ENCODE assay signal across 1 cellular context in the genomic region with DNA sequence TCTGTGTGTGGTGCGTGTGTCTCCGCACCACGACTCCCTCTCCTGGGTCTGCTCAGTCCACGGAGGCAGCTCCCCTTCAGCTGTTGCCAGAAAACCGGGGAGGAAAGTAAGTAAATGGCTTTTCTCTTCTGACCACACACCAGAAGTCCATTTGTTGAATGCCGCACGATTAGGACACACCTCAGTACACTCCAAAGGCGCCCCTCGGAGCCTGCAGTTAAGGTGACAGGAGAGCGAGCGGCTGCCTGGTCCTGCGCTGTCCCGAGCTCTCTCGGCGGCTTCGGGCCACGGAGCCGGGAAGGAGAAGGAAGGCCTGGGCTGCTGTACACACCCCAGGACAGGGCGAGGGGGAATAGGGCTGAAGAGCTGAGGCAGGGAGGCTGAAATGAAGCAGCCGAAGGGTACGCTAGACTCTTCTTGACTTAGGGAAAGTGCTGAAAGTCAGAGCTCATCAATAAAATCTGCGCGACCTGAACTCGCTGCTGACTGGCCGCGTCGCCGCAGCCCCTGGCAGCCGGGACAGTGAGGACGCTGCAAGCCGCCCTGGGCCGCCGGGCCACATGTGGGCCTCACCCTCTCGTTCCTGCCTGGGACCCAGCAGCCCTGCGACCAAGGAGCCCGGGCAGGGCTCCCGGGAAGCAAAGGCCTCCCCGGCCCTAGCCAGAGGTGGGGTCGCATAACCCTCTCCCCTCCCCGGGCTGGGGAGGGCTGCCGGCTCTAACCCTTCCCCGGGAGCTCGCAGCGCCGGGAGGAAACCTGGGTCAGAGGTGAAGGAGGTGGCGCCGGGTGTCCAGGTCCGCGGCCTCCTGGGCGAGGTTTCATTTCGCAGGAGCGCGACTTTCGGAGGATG.
TF ChIP-seq lines count a peak whose summit lies in the region.

No MANE protein-coding gene starts in this region.

TF ChIP-seq in HepG2, 621 proteins besides CTCF, POLR2A, EP300 and RAD21 (continued from another document and continues in another):
- TF ChIP-seq ZNF512B (CRISPR knock-in tag; IDR thresholded peaks at IDR 0.05; ENCODE audit: borderline replicate concordance) (peak; percentile 51; the same call in 1 of the 2 replicates), ARHGAP35 (CRISPR knock-in tag; IDR thresholded peaks at IDR 0.05; ENCODE audit: borderline replicate concordance) (no peak), ZBTB14 (CRISPR knock-in tag; IDR thresholded peaks at IDR 0.05) (no peak), ZNF225 (CRISPR knock-in tag; IDR thresholded peaks at IDR 0.05) (no peak), ZNF7 (CRISPR knock-in tag; IDR thresholded peaks at IDR 0.05) (no peak), ZNF549 (CRISPR knock-in tag; IDR thresholded peaks at IDR 0.05) (no peak), MYNN (CRISPR knock-in tag; IDR thresholded peaks at IDR 0.05; ENCODE audit: low read depth) (no peak), TAF1 (CRISPR knock-in tag; IDR thresholded peaks at IDR 0.05) (no peak), NFE2L2 (IDR thresholded peaks at IDR 0.05; ENCODE audit: low read length) (no peak), ZFP1 (CRISPR knock-in tag; IDR thresholded peaks at IDR 0.05) (no peak), SP2 (CRISPR knock-in tag; IDR thresholded peaks at IDR 0.05) (no peak), UBTF (CRISPR knock-in tag; IDR thresholded peaks at IDR 0.05) (peak; percentile 62), NFKBIZ (CRISPR knock-in tag; IDR thresholded peaks at IDR 0.05) (no peak), AGO2 (optimal IDR thresholded peaks at IDR 0.05; ENCODE audit: low read depth, low read length) (no peak), RBAK (CRISPR knock-in tag; IDR thresholded peaks at IDR 0.05) (no peak), ZNF326 (CRISPR knock-in tag; IDR thresholded peaks at IDR 0.05; ENCODE audit: borderline replicate concordance) (no peak), ZNF546 (CRISPR knock-in tag; conservative IDR thresholded peaks at IDR 0.05) (no peak), MEIS2 (CRISPR knock-in tag; IDR thresholded peaks at IDR 0.05) (no peak), TOE1 (CRISPR knock-in tag; IDR thresholded peaks at IDR 0.05) (no peak), ZNF30 (CRISPR knock-in tag; IDR thresholded peaks at IDR 0.05) (no peak), CHCHD3 (CRISPR knock-in tag; IDR thresholded peaks at IDR 0.05) (no peak), TEAD2 (CRISPR knock-in tag; IDR thresholded peaks at IDR 0.05) (no peak), PHB2 (IDR thresholded peaks at IDR 0.05; ENCODE audit: partially characterized antibody) (no peak), ZFP37 (CRISPR knock-in tag; IDR thresholded peaks at IDR 0.05; ENCODE audit: borderline replicate concordance) (no peak), ZNF878 (CRISPR knock-in tag; IDR thresholded peaks at IDR 0.05) (no peak), MIXL1 (CRISPR knock-in tag; IDR thresholded peaks at IDR 0.05) (no peak), GPBP1L1 (CRISPR knock-in tag; IDR thresholded peaks at IDR 0.05) (no peak), ZNF646 (CRISPR knock-in tag; IDR thresholded peaks at IDR 0.05) (peak; percentile 33; the same call in 1 of the 2 replicates), ZNF572 (CRISPR knock-in tag; IDR thresholded peaks at IDR 0.05) (no peak)
- TF ChIP-seq, protein P1, sequence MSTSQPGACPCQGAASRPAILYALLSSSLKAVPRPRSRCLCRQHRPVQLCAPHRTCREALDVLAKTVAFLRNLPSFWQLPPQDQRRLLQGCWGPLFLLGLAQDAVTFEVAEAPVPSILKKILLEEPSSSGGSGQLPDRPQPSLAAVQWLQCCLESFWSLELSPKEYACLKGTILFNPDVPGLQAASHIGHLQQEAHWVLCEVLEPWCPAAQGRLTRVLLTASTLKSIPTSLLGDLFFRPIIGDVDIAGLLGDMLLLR (CRISPR knock-in tag; IDR thresholded peaks at IDR 0.05) = no peak
- TF ChIP-seq, protein P2, sequence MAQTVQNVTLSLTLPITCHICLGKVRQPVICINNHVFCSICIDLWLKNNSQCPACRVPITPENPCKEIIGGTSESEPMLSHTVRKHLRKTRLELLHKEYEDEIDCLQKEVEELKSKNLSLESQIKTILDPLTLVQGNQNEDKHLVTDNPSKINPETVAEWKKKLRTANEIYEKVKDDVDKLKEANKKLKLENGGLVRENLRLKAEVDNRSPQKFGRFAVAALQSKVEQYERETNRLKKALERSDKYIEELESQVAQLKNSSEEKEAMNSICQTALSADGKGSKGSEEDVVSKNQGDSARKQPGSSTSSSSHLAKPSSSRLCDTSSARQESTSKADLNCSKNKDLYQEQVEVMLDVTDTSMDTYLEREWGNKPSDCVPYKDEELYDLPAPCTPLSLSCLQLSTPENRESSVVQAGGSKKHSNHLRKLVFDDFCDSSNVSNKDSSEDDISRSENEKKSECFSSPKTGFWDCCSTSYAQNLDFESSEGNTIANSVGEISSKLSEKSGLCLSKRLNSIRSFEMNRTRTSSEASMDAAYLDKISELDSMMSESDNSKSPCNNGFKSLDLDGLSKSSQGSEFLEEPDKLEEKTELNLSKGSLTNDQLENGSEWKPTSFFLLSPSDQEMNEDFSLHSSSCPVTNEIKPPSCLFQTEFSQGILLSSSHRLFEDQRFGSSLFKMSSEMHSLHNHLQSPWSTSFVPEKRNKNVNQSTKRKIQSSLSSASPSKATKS (CRISPR knock-in tag; IDR thresholded peaks at IDR 0.05) = no peak
- TF ChIP-seq, protein P3, sequence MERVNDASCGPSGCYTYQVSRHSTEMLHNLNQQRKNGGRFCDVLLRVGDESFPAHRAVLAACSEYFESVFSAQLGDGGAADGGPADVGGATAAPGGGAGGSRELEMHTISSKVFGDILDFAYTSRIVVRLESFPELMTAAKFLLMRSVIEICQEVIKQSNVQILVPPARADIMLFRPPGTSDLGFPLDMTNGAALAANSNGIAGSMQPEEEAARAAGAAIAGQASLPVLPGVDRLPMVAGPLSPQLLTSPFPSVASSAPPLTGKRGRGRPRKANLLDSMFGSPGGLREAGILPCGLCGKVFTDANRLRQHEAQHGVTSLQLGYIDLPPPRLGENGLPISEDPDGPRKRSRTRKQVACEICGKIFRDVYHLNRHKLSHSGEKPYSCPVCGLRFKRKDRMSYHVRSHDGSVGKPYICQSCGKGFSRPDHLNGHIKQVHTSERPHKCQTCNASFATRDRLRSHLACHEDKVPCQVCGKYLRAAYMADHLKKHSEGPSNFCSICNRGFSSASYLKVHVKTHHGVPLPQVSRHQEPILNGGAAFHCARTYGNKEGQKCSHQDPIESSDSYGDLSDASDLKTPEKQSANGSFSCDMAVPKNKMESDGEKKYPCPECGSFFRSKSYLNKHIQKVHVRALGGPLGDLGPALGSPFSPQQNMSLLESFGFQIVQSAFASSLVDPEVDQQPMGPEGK (CRISPR knock-in tag; IDR thresholded peaks at IDR 0.05) = no peak
- TF ChIP-seq, protein P4, sequence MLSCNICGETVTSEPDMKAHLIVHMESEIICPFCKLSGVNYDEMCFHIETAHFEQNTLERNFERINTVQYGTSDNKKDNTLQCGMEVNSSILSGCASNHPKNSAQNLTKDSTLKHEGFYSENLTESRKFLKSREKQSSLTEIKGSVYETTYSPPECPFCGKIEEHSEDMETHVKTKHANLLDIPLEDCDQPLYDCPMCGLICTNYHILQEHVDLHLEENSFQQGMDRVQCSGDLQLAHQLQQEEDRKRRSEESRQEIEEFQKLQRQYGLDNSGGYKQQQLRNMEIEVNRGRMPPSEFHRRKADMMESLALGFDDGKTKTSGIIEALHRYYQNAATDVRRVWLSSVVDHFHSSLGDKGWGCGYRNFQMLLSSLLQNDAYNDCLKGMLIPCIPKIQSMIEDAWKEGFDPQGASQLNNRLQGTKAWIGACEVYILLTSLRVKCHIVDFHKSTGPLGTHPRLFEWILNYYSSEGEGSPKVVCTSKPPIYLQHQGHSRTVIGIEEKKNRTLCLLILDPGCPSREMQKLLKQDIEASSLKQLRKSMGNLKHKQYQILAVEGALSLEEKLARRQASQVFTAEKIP (CRISPR knock-in tag; IDR thresholded peaks at IDR 0.05; ENCODE audit: borderline replicate concordance) = no peak
